Comparison of ENCODE assay signal across 21 cellular contexts in the genomic region with DNA sequence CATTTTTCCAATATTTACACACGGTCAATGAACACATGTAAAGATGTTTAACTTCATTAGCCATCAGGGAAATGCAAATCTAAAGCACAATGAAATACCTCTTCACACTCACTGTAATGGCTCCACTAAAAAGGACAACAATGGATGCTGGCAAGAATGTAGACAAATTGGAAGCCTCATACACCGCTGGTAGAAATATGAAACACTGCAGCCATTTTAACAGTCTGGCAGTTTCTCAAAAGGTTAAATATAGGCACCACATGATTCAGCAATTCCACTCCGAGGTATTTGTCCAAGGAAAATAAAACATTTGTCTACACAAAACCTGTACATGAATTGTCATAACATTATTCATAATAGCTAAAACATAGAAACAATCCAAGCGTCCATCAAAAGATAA. TPM values are rescaled to one million over a fixed set of nuclear protein-coding genes. Genes with fewer than 3 reads are reported as not detected.
DNase-seq lines count a peak whose midpoint lies in the region; ATAC-seq, FAIRE-seq and TF ChIP-seq lines count a peak whose summit lies in the region.
"Had no signal": no experiment of that assay in that cellular context is flagged by ENCODE, and none has a peak within 500 bp of the region (broad histone marks: within the 10 kb centered on the region; RNA-seq: fewer than 3 reads in every experiment).

No MANE protein-coding gene starts in this region.

- peaks cover 5% of the 10 kb centered on the region; the same call in 1 of the 2 replicates for H3K9me1 ChIP-seq in IMR-90 (ENCODE audit: insufficient read depth, low read length)

- peak overlapping the region; percentile 64; the same call in 1 of the 2 replicates for H4K5ac ChIP-seq in IMR-90 (ENCODE audit: low read depth, low read length)

- H3K9me3 ChIP-seq in IMR-90 (ENCODE audit: control insufficient read depth, insufficient read depth, low read length), result no peaks in the 10 kb centered on the region
- no peaks in the 10 kb centered on the region for H3K9me3 ChIP-seq in astrocyte (ENCODE audit: insufficient read depth, low read depth, low read length)
- no peaks in the 10 kb centered on the region for H3K9me3 ChIP-seq in gastroesophageal sphincter
- H3K9me3 ChIP-seq: gastrocnemius medialis, SK-N-SH, tibial artery had no signal

- H3K27ac ChIP-seq in IMR-90 (ENCODE audit: insufficient read depth, low read length) (no peak overlapping the region; the same call in 1 of the 2 replicates), astrocyte (ENCODE audit: low read depth, low read length) (peak overlapping the region; percentile 27), gastroesophageal sphincter (no peak overlapping the region)
- H3K27ac ChIP-seq: GM23248, tibial artery had no signal

- no peak overlapping the region for H3K56ac ChIP-seq in IMR-90 (ENCODE audit: extremely low read depth, insufficient read depth, low read length)

- H4K20me1 ChIP-seq in IMR-90 (ENCODE audit: insufficient read depth, low read length) (no peaks in the 10 kb centered on the region), astrocyte (ENCODE audit: insufficient read depth, low read length) (peaks cover 7% of the 10 kb centered on the region)

- peaks cover 22% of the 10 kb centered on the region for H3K36me3 Mint-ChIP-seq in astrocyte (ENCODE audit: low read depth, unreplicated experiment)

- peak overlapping the region; percentile 70; the same call in 1 of the 2 replicates for H3K4ac ChIP-seq in IMR-90 (ENCODE audit: low read depth, low read length)

- H3K27me3 Mint-ChIP-seq in astrocyte (ENCODE audit: low read depth, unreplicated experiment), result no peaks in the 10 kb centered on the region
- H3K27me3 Mint-ChIP-seq: stimulated activated memory B cell treated with anti-CD40 and anti-IgM and Interleukin-4, amounts not matched to agents 10 μg/mL and 1 μg/mL and 100 μg/mL, for 72 hours had no signal

- H3K9ac ChIP-seq in IMR-90 (ENCODE audit: low read depth, low read length) (no peak overlapping the region), astrocyte (ENCODE audit: low read length) (no peak overlapping the region)
- H3K9ac ChIP-seq: GM23248, SK-N-SH had no signal

- peak overlapping the region; percentile 78 for H3K14ac ChIP-seq in IMR-90 (replicated peaks; ENCODE audit: low read depth, low read length)

- H4K8ac ChIP-seq in IMR-90 (ENCODE audit: low read depth in 2 of 2, low read length in 2 of 2), result peak overlapping the region in 1 of 2 experiments; percentile 26; a peak in 1 of 4 replicates

- intact Hi-C loops in IMR-90 (cut with micrococcal nuclease), result no loop called here

- CTCF ChIA-PET in IMR-90 (lab: Yijun Ruan, JAX), result no interaction called here

- H3K27ac Mint-ChIP-seq in astrocyte (ENCODE audit: unreplicated experiment), result no peak overlapping the region
- H3K27ac Mint-ChIP-seq: stimulated activated memory B cell treated with anti-CD40 and anti-IgM and Interleukin-4, amounts not matched to agents 10 μg/mL and 1 μg/mL and 100 μg/mL, for 72 hours had no signal

- no peak overlapping the region for H3K4me3 ChIP-seq in IMR-90 (ENCODE audit: insufficient read depth, low read depth, low read length)
- H3K4me3 ChIP-seq in astrocyte (ENCODE audit: insufficient read depth, low read depth, low read length), result no peak overlapping the region
- no peak overlapping the region for H3K4me3 ChIP-seq in gastroesophageal sphincter
- H3K4me3 ChIP-seq: gastrocnemius medialis, GM23248, tibial artery had no signal

- no peaks in the 10 kb centered on the region for H3K9me3 Mint-ChIP-seq in astrocyte (ENCODE audit: unreplicated experiment)
- H3K9me3 Mint-ChIP-seq: stimulated activated memory B cell treated with anti-CD40 and anti-IgM and Interleukin-4, amounts not matched to agents 10 μg/mL and 1 μg/mL and 100 μg/mL, for 72 hours had no signal

- H3K79me1 ChIP-seq in IMR-90 (ENCODE audit: low read depth in 1 of 2, low read length in 2 of 2), result peaks cover 18 to 35% of the 10 kb centered on the region in 2 experiments

- H2BK5ac ChIP-seq in IMR-90 (ENCODE audit: low read depth, low read length, poor library complexity, severe bottlenecking), result peak overlapping the region; percentile 90

- dilution Hi-C loops in IMR-90 (cut with HindIII; ENCODE audit: low sequenced_read_pairs, unreplicated experiment), result no loop called here

- DNase-seq in NCI-H2081 (lab: John Stamatoyannopoulos, UW) (peak; percentile 22 to 67), NCI-H2081 treated with DMSO at 0.1 percent for 48 hours (lab: John Stamatoyannopoulos, UW) (no peak), IMR-90 (peak; percentile 38), astrocyte (ENCODE audit: low read depth) (peak; percentile 22), lung microvascular endothelial cell (ENCODE audit: low read depth in 2 of 2) (peak; percentile 10 to 88), epidermal melanocyte (ENCODE audit: insufficient read length, low spot score) (no peak)
- DNase-seq: ACHN; activated CD4-positive, CD25-positive, alpha-beta regulatory T cell treated with anti-CD3 and anti-CD28 coated beads, Interleukin-2, amount 50 U/mL, for 72 hours; aorta; DND-41; gastrocnemius medialis; GM23248; NCI-H187; NCI-H510A treated with DMSO at 0.1 percent for 48 hours; SK-N-SH; T1000; tibial artery had no signal

- TF ChIP-seq EP300 in gastroesophageal sphincter (IDR thresholded peaks at IDR 0.05), result no peak

- H3K4me2 ChIP-seq in IMR-90 (ENCODE audit: low read depth, low read length) (peak overlapping the region; percentile 48; the same call in 1 of the 2 replicates), astrocyte (ENCODE audit: low read length) (peak overlapping the region; percentile 0)
- H3K4me2 ChIP-seq: SK-N-SH had no signal

- H2AK9ac ChIP-seq in IMR-90 (replicated peaks; ENCODE audit: low read depth, low read length, poor library complexity), result no peak overlapping the region

- H3K4me1 ChIP-seq in IMR-90 (ENCODE audit: control insufficient read depth, insufficient read depth, low read length) (peaks cover 21% of the 10 kb centered on the region), astrocyte (ENCODE audit: insufficient read depth, low read length) (peaks cover 26% of the 10 kb centered on the region), gastroesophageal sphincter (peaks cover 0 to 19% (median 3%) of the 10 kb centered on the region in 3 donors)

- in situ Hi-C loops in IMR-90 (cut with MboI; ENCODE audit: low sequenced_read_pairs), result loop anchor here (25.0 kb wide), 1 partner anchor 1627 kb away; no protein-coding TSS in a partner anchor

- H3K27me3 ChIP-seq in IMR-90 (ENCODE audit: control insufficient read depth, insufficient read depth, low read length), result no peaks in the 10 kb centered on the region
- H3K27me3 ChIP-seq in astrocyte (ENCODE audit: insufficient read depth, low read length), result no peaks in the 10 kb centered on the region
- H3K27me3 ChIP-seq in gastroesophageal sphincter, result no peaks in the 10 kb centered on the region
- H3K27me3 ChIP-seq: gastrocnemius medialis, tibial artery had no signal

- TF ChIP-seq POLR2A in IMR-90 (IDR thresholded peaks at IDR 0.05; ENCODE audit: low read depth, low read length) (no peak), gastroesophageal sphincter (IDR thresholded peaks at IDR 0.05) (no peak)

- H2BK20ac ChIP-seq in IMR-90 (ENCODE audit: low read depth, low read length), result peak overlapping the region; percentile 27; the same call in 1 of the 2 replicates

- H2BK15ac ChIP-seq in IMR-90 (ENCODE audit: low read depth, low read length), result no peak overlapping the region

- POLR2A ChIA-PET in IMR-90 (lab: Charles Lee; ENCODE audit: unreplicated experiment), result no interaction called here

- peak overlapping the region; percentile 87 for H3K23ac ChIP-seq in IMR-90 (ENCODE audit: low read depth, low read length)

- no peak overlapping the region for H3K4me3 Mint-ChIP-seq in astrocyte (ENCODE audit: unreplicated experiment)
- H3K4me3 Mint-ChIP-seq: CD14-positive monocyte; stimulated activated memory B cell treated with anti-CD40 and anti-IgM and Interleukin-4, amounts not matched to agents 10 μg/mL and 1 μg/mL and 100 μg/mL, for 72 hours had no signal

- H2AFZ ChIP-seq in IMR-90 (replicated peaks; ENCODE audit: low read length, poor library complexity) (no peak overlapping the region), astrocyte (ENCODE audit: low read depth, low read length) (no peak overlapping the region)
- H2AFZ ChIP-seq: GM23248 had no signal

- peaks cover 70% of the 10 kb centered on the region for H3K79me2 ChIP-seq in astrocyte (ENCODE audit: insufficient read depth, low read length)

- no peak for FAIRE-seq in astrocyte (lab: Jason Lieb, UNC)

- peaks cover 27% of the 10 kb centered on the region for H3K4me1 Mint-ChIP-seq in astrocyte (ENCODE audit: low read depth, unreplicated experiment)

- TF ChIP-seq CTCF in IMR-90 (conservative IDR thresholded peaks at IDR 0.05; ENCODE audit: low read depth, low read length) (no peak), astrocyte (IDR thresholded peaks at IDR 0.05; ENCODE audit: insufficient read depth, low read depth, low read length) (no peak), gastroesophageal sphincter (IDR thresholded peaks at IDR 0.05) (no peak)

- no peak overlapping the region for H2AK5ac ChIP-seq in IMR-90 (ENCODE audit: low read depth, low read length)

- WGBS in IMR-90 (ENCODE audit: extremely low coverage in 2 of 2, insufficient read length in 1 of 2), 2 experiments, result no CpG with 5 or more reads among the region's 4 CpGs
- WGBS in gastroesophageal sphincter (ENCODE audit: low coverage in 1 of 2), 2 donors, result 40 to 58% methylated on average over 4 of the region's 4 CpGs

- H3K18ac ChIP-seq in IMR-90 (ENCODE audit: low read depth, low read length), result peak overlapping the region; percentile 76; the same call in 1 of the 2 replicates

- no peak for ATAC-seq in IMR-90 (ENCODE audit: low read depth)
- no peak for ATAC-seq in GM19452 (IDR thresholded peaks at IDR 0.05; ENCODE audit: unreplicated experiment)
- no peak for ATAC-seq in gastroesophageal sphincter
- ATAC-seq: stimulated activated memory B cell treated with anti-CD40 and anti-IgM and Interleukin-4, amounts not matched to agents 10 μg/mL and 1 μg/mL and 100 μg/mL, for 72 hours had no signal

- H3K36me3 ChIP-seq in IMR-90 (ENCODE audit: control insufficient read depth, insufficient read depth, low read length) (peaks cover 33% of the 10 kb centered on the region), astrocyte (ENCODE audit: insufficient read depth, low read length) (peaks cover 12% of the 10 kb centered on the region), gastroesophageal sphincter (peaks cover 0 to 24% of the 10 kb centered on the region in 2 donors)
- H3K36me3 ChIP-seq: gastrocnemius medialis had no signal

- no TSS peak for BruUV-seq in IMR-90 (replicated peaks; lab: Mats Ljungman, UMichigan)

- no peak for TF ChIP-seq RAD21 in IMR-90 (IDR thresholded peaks at IDR 0.05; ENCODE audit: low read length)

- no peak overlapping the region for H4K91ac ChIP-seq in IMR-90 (ENCODE audit: insufficient read depth, low read depth, low read length)

- peak overlapping the region; percentile 20; the same call in 1 of the 2 replicates for H2BK120ac ChIP-seq in IMR-90 (ENCODE audit: low read depth, low read length)

RNA-seq across cellular contexts. Expression of gene RNF145, which starts 20.0 kb away (rescaled TPM):
- 50.0 and 68.0 TPM in 2 replicates for total RNA-seq in IMR-90 (2012; rRNA removed)
- 44.9 and 57.0 TPM in 2 replicates for polyA plus RNA-seq in IMR-90 (2012; rRNA removed)
- polyA plus RNA-seq in IMR-90 (2012; cell fraction: cytosol; rRNA removed), result 14.3 and 27.2 TPM in 2 replicates
- polyA plus RNA-seq in IMR-90 (2012; cell fraction: nucleus; rRNA removed; ENCODE audit: low replicate concordance), result 8.4 and 77.6 TPM in 2 replicates
- 48.0 and 54.0 TPM in 2 replicates for total RNA-seq in astrocyte
- total RNA-seq in lung microvascular endothelial cell, result 41.2 and 45.8 TPM in 2 replicates
- total RNA-seq in gastroesophageal sphincter, result 10 to 100 TPM; 39.3 to 89.4 (median 68.7) TPM

Comparison
In these comparisons a context has a peak if more than half of its experiments do, and no peak if none do; other contexts are left out.
1. DNase-seq: peak in NCI-H2081 (2 of 2), IMR-90 (single experiment), astrocyte (single experiment) and lung microvascular endothelial cell (2 of 2); none in NCI-H2081 treated with DMSO at 0.1 percent for 48 hours (single experiment) and epidermal melanocyte (single experiment).